13 cellular contexts compared by ENCODE assay signal in genomic region chr7:91396-92158, GRCh38.
"Had no signal": no experiment of that assay in that cellular context is flagged by ENCODE, and none has a peak within 500 bp of the region (broad histone marks: within the 10 kb centered on the region; RNA-seq: fewer than 3 reads in every experiment).

No MANE protein-coding gene starts in this region.

- H3K27me3 ChIP-seq: ovary had no signal

- DNase-seq: activated naive CD8-positive, alpha-beta T cell treated with anti-CD3 and anti-CD28 coated beads for 36 hours; anterior cingulate cortex; dermis blood vessel endothelial cell; erythroblast; kidney glomerular epithelial cell; left ventricle myocardium superior; ovary; stimulated activated CD4-positive, alpha-beta T cell treated with anti-CD3 and anti-CD28 coated beads, Interleukin-2, amount 100 ng/mL, for 48 hours had no signal

- H3K27ac ChIP-seq: ovary had no signal

- H3K4me3 ChIP-seq: ovary had no signal

- ATAC-seq: activated CD4-positive, CD25-positive, alpha-beta regulatory T cell treated with anti-CD3 and anti-CD28 coated beads, Interleukin-2, amount 50 U/mL, for 24 hours; left ventricle myocardium superior; stimulated activated memory B cell treated with anti-CD40 and anti-IgM and Interleukin-4, amounts not matched to agents 10 μg/mL and 1 μg/mL and 100 μg/mL, for 72 hours had no signal

- H3K4me3 Mint-ChIP-seq: activated naive CD8-positive, alpha-beta T cell treated with anti-CD3 and anti-CD28 coated beads for 36 hours; activated T-helper 1 cell treated with anti-CD3 and anti-CD28 coated beads, Interleukin-12 subunit alpha, Interleukin-12 subunit beta, Interleukin-2, Interleukin-4 antibody, amounts not matched to agents 30 ng/mL and 10 ng/mL and 1 ng/mL, durations not matched to agents 14 hours and 24 hours and 36 hours; mesothelial cell of epicardium; neural crest cell; stimulated activated memory B cell treated with anti-CD40 and anti-IgM and Interleukin-4, amounts not matched to agents 10 μg/mL and 1 μg/mL and 100 μg/mL, for 72 hours had no signal

- H3K9me3 Mint-ChIP-seq: activated naive CD8-positive, alpha-beta T cell treated with anti-CD3 and anti-CD28 coated beads for 36 hours; activated T-helper 1 cell treated with anti-CD3 and anti-CD28 coated beads, Interleukin-12 subunit alpha, Interleukin-12 subunit beta, Interleukin-2, Interleukin-4 antibody, amounts not matched to agents 30 ng/mL and 10 ng/mL and 1 ng/mL, durations not matched to agents 14 hours and 24 hours and 36 hours; mesothelial cell of epicardium; neural crest cell; stimulated activated memory B cell treated with anti-CD40 and anti-IgM and Interleukin-4, amounts not matched to agents 10 μg/mL and 1 μg/mL and 100 μg/mL, for 72 hours had no signal

- H3K36me3 Mint-ChIP-seq: activated naive CD8-positive, alpha-beta T cell treated with anti-CD3 and anti-CD28 coated beads for 36 hours; mesothelial cell of epicardium; stimulated activated memory B cell treated with anti-CD40 and anti-IgM and Interleukin-4, amounts not matched to agents 10 μg/mL and 1 μg/mL and 100 μg/mL, for 72 hours had no signal

- H3K27ac Mint-ChIP-seq: activated naive CD8-positive, alpha-beta T cell treated with anti-CD3 and anti-CD28 coated beads for 36 hours; activated T-helper 1 cell treated with anti-CD3 and anti-CD28 coated beads, Interleukin-12 subunit alpha, Interleukin-12 subunit beta, Interleukin-2, Interleukin-4 antibody, amounts not matched to agents 30 ng/mL and 10 ng/mL and 1 ng/mL, durations not matched to agents 14 hours and 24 hours and 36 hours; stimulated activated memory B cell treated with anti-CD40 and anti-IgM and Interleukin-4, amounts not matched to agents 10 μg/mL and 1 μg/mL and 100 μg/mL, for 72 hours had no signal

- H3K36me3 ChIP-seq: ovary had no signal

- H3K9me3 ChIP-seq: ovary had no signal
